ENCODE assay signal across 11 cellular contexts in the genomic region with DNA sequence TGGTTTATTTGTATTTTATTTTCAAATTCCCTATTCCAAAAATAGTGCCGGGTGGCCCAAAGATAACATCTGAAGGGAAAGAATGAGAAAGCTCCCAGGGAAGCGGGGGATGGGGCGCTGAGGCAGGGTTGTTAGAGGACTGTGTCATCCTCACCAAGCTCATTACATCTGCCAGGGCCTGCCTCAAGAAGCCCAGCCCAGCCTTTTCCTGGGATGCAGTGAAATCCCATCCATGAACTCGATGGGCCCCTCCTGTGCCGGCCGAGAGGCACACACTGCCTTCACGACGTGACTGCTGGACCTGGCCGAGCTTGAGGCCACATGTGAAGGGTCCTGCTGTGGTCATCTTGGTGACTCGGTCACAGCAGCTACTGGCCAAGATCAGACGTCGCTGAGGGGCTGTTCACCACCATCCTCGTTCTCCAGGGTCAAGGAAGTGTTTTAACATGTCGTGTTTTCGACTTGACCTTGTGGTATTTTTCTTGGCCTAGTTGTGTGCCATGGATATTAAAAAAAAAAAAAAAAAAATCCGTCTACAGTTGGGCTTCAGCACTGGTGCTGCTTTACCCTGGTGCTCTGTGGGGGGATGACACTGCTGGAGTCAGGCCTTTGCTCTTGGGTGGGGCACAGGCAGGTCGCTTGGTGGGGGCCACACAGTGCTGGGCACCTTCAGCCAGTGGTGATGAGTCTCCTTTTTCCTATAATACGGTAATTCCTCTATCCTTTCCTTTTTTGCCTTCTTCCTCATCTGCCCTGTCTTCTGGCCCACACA. TPM values are rescaled to one million over a fixed set of nuclear protein-coding genes. Genes with fewer than 3 reads are reported as not detected.
DNase-seq lines count a peak whose midpoint lies in the region; ATAC-seq, FAIRE-seq and TF ChIP-seq lines count a peak whose summit lies in the region.
"Had no signal": no experiment of that assay in that cellular context is flagged by ENCODE, and none has a peak within 500 bp of the region (broad histone marks: within the 10 kb centered on the region; RNA-seq: fewer than 3 reads in every experiment).

No MANE protein-coding gene starts in this region.

- peak overlapping the region; percentile 100 for H3K27ac ChIP-seq in VCaP
- H3K27ac ChIP-seq in gastroesophageal sphincter, result peak overlapping the region; percentile 81 to 96 (median 89)
- H3K27ac ChIP-seq in rectal smooth muscle tissue (ENCODE audit: low read depth, low read length), result peak overlapping the region; percentile 69

- H3K4me3 Mint-ChIP-seq in CD14-positive monocyte, result no peak overlapping the region

- H3K9me3 ChIP-seq in gastroesophageal sphincter, result no peaks in the 10 kb centered on the region
- H3K9me3 ChIP-seq: neutrophil had no signal

- H3K4me3 ChIP-seq in gastroesophageal sphincter (no peak overlapping the region), rectal smooth muscle tissue (ENCODE audit: low read length) (no peak overlapping the region)

- TF ChIP-seq POLR2A in GM12891 (IDR thresholded peaks at IDR 0.05; ENCODE audit: low read depth, low read length) (no peak), gastroesophageal sphincter (IDR thresholded peaks at IDR 0.05) (no peak)

- H3K4me1 ChIP-seq in gastroesophageal sphincter, result peaks cover 8 to 95% (median 69%) of the 10 kb centered on the region in 3 donors
- H3K4me1 ChIP-seq in rectal smooth muscle tissue (ENCODE audit: control insufficient read depth, insufficient read depth, low read length), result peaks cover 47% of the 10 kb centered on the region

- TF ChIP-seq CTCF in VCaP (conservative IDR thresholded peaks at IDR 0.05) (no peak), gastroesophageal sphincter (IDR thresholded peaks at IDR 0.05) (no peak), CD14-positive monocyte (IDR thresholded peaks at IDR 0.05) (no peak)

- no peak for TF ChIP-seq EP300 in gastroesophageal sphincter (IDR thresholded peaks at IDR 0.05)

- intact Hi-C loops in CD14-positive monocyte (cut with micrococcal nuclease), result loop anchor here in 1 of 2 donors (10.0 kb wide), 1 partner anchor 53 kb away; no protein-coding TSS in a partner anchor

- no peak for DNase-seq in GM12891 (ENCODE audit: insufficient read length, low spot score)
- no peak for DNase-seq in NK-92 (lab: John Stamatoyannopoulos, UW; ENCODE audit: unreplicated experiment)
- no peak for DNase-seq in CD14-positive monocyte (ENCODE audit: low spot score)
- DNase-seq: activated CD4-positive, alpha-beta T cell treated with anti-CD3 and anti-CD28 coated beads, Interleukin-2, amount 50 U/mL, for 1 hour; NCI-H526 had no signal

- H3K36me3 Mint-ChIP-seq in CD14-positive monocyte, result peaks cover 52 to 67% of the 10 kb centered on the region in 2 donors

- no peak overlapping the region for H3K9ac ChIP-seq in rectal smooth muscle tissue (ENCODE audit: low read length)

- H3K27me3 ChIP-seq in gastroesophageal sphincter (no peaks in the 10 kb centered on the region), rectal smooth muscle tissue (ENCODE audit: control insufficient read depth, insufficient read depth, low read length) (no peaks in the 10 kb centered on the region)
- H3K27me3 ChIP-seq: neutrophil had no signal

- 25 to 55% methylated on average over 5 to 11 of the region's 18 CpGs for WGBS in gastroesophageal sphincter (ENCODE audit: low coverage in 1 of 2), 2 donors

- FAIRE-seq in GM12891 (lab: Jason Lieb, UNC), result no peak

- H3K36me3 ChIP-seq in gastroesophageal sphincter (peaks cover 0 to 58% of the 10 kb centered on the region in 2 donors), rectal smooth muscle tissue (ENCODE audit: control insufficient read depth, insufficient read depth, low read length) (peaks cover 20% of the 10 kb centered on the region)

- peaks cover 0 to 2% (median 1%) of the 10 kb centered on the region in 3 donors for H3K27me3 Mint-ChIP-seq in CD14-positive monocyte (ENCODE audit: low read depth in 3 of 3)

- peaks cover 12% of the 10 kb centered on the region for H3K4me1 Mint-ChIP-seq in CD14-positive monocyte

- no peak for ATAC-seq in gastroesophageal sphincter
- ATAC-seq in HG03025 (IDR thresholded peaks at IDR 0.05; ENCODE audit: low FRiP score, unreplicated experiment), result no peak
- ATAC-seq in GM21381 (IDR thresholded peaks at IDR 0.05; ENCODE audit: unreplicated experiment), result no peak

- H3K9me3 Mint-ChIP-seq in CD14-positive monocyte, result no peaks in the 10 kb centered on the region

- H3K27ac Mint-ChIP-seq in CD14-positive monocyte, result peak overlapping the region in 2 of 7 donors; percentile 33 to 47

TF ChIP-seq in GM12891, 5 proteins besides CTCF, POLR2A, EP300 and RAD21:
- TF ChIP-seq POLR2AphosphoS5 (IDR thresholded peaks at IDR 0.05; ENCODE audit: low read depth, low read length) (peak; percentile 46; the same call in 1 of the 2 replicates), POU2F2 (IDR thresholded peaks at IDR 0.05; ENCODE audit: low read depth, low read length) (no peak), PAX5 (IDR thresholded peaks at IDR 0.05; ENCODE audit: insufficient read depth, low read length, severe bottlenecking) (no peak), TAF1 (IDR thresholded peaks at IDR 0.05; ENCODE audit: low read depth, low read length) (no peak), SPI1 (IDR thresholded peaks at IDR 0.05; ENCODE audit: low read depth, low read length) (no peak)
TF ChIP-seq in GM12891: peak in this region for 1.

RNA-seq across cellular contexts. Expression of gene TIMM22, which starts 4.9 kb away (rescaled TPM):
- polyA plus RNA-seq in GM12891 (2012; ENCODE audit: low read depth, missing spikeins), result 7.0 TPM
- total RNA-seq in gastroesophageal sphincter, result 10 to 100 TPM; 13.7 to 20.9 (median 16.0) TPM
- 10 to 100 TPM; 13.1 to 13.6 TPM for polyA plus RNA-seq in CD14-positive monocyte

RNA-seq across cellular contexts. Expression of gene NXN, which starts 22.2 kb away (rescaled TPM):
- 0.26 TPM for polyA plus RNA-seq in GM12891 (2012; ENCODE audit: low read depth, missing spikeins)
- total RNA-seq in gastroesophageal sphincter, result 100 to 1,000 TPM in 1 of 4 donors, 10 to 100 TPM in 3; 39.6 to 103 (median 59.1) TPM
- not detected for polyA plus RNA-seq in CD14-positive monocyte
